ENCODE assay signal across 8 cellular contexts in genomic region chr10:77927343-77928256, GRCh38. TPM values are rescaled to one million over a fixed set of nuclear protein-coding genes. Genes with fewer than 3 reads are reported as not detected.
DNase-seq lines count a peak whose midpoint lies in the region; ATAC-seq, FAIRE-seq and TF ChIP-seq lines count a peak whose summit lies in the region.

No MANE protein-coding gene starts in this region.

- no peak for FAIRE-seq in GM12891 (lab: Jason Lieb, UNC)

- TF ChIP-seq CTCF in adrenal gland (IDR thresholded peaks at IDR 0.05), result peak in 1 of 6 experiments; percentile 1
- TF ChIP-seq CTCF in liver (IDR thresholded peaks at IDR 0.05; ENCODE audit: low read depth, low read length, missing input control), result no peak
- TF ChIP-seq CTCF in thoracic aorta (IDR thresholded peaks at IDR 0.05), result no peak

- no peak for ATAC-seq in thoracic aorta (ENCODE audit: insufficient number of reproducible peaks, low FRiP score, low read depth)
- ATAC-seq in HG03457 (IDR thresholded peaks at IDR 0.05; ENCODE audit: unreplicated experiment), result no peak
- ATAC-seq in GM18909 (IDR thresholded peaks at IDR 0.05; ENCODE audit: poor library complexity, unreplicated experiment), result no peak

- no peaks in the 10 kb centered on the region for H3K36me3 Mint-ChIP-seq in activated CD4-positive, alpha-beta T cell treated with anti-CD3 and anti-CD28 coated beads, Interleukin-2, amount 10 ng/mL, durations not matched to agents 24 days and 14 days (ENCODE audit: low read depth)

- DNase-seq in activated CD4-positive, alpha-beta T cell treated with anti-CD3 and anti-CD28 coated beads, Interleukin-2, amount 10 ng/mL, durations not matched to agents 24 days and 14 days, result peak; percentile 56
- no peak for DNase-seq in activated CD4-positive, alpha-beta T cell treated with anti-CD3 and anti-CD28 coated beads for 4 hours
- DNase-seq in adrenal gland (no peak), thoracic aorta (ENCODE audit: low spot score) (no peak), GM12891 (ENCODE audit: insufficient read length, low spot score) (no peak)

- peak overlapping the region; percentile 65 for H3K4me3 Mint-ChIP-seq in activated CD4-positive, alpha-beta T cell treated with anti-CD3 and anti-CD28 coated beads, Interleukin-2, amount 10 ng/mL, durations not matched to agents 24 days and 14 days

- H3K4me1 Mint-ChIP-seq in activated CD4-positive, alpha-beta T cell treated with anti-CD3 and anti-CD28 coated beads, Interleukin-2, amount 10 ng/mL, durations not matched to agents 24 days and 14 days, result peaks cover 7% of the 10 kb centered on the region

- peaks cover 47% of the 10 kb centered on the region for H3K27me3 Mint-ChIP-seq in activated CD4-positive, alpha-beta T cell treated with anti-CD3 and anti-CD28 coated beads, Interleukin-2, amount 10 ng/mL, durations not matched to agents 24 days and 14 days

- H3K27me3 ChIP-seq in adrenal gland (no peaks in the 10 kb centered on the region), liver (ENCODE audit: control insufficient read depth in 4 of 4, insufficient read depth in 4 of 4, low read length in 3 of 4) (no peaks in the 10 kb centered on the region), thoracic aorta (replicated peaks; ENCODE audit: insufficient read depth) (no peaks in the 10 kb centered on the region)

- H3K36me3 ChIP-seq in adrenal gland (replicated peaks in 1 of 2) (no peaks in the 10 kb centered on the region), liver (ENCODE audit: control insufficient read depth in 4 of 4, insufficient read depth in 3 of 4, low read depth in 1 of 4, low read length in 3 of 4) (no peaks in the 10 kb centered on the region), thoracic aorta (no peaks in the 10 kb centered on the region)

- H3K9me3 ChIP-seq in adrenal gland (replicated peaks in 1 of 3) (no peaks in the 10 kb centered on the region), liver (ENCODE audit: control insufficient read depth in 4 of 4, low read length in 3 of 4) (no peaks in the 10 kb centered on the region), thoracic aorta (no peaks in the 10 kb centered on the region)

- H3K9ac ChIP-seq in liver (ENCODE audit: low read depth in 1 of 2, low read length in 2 of 2), result no peak overlapping the region

- H3K4me3 ChIP-seq in adrenal gland, result peak overlapping the region in 3 of 4 donors; percentile 28 to 92 (median 31)
- peak overlapping the region in 2 of 3 donors; percentile 18 to 93 for H3K4me3 ChIP-seq in liver (ENCODE audit: low read depth in 1 of 3, low read length in 3 of 3)
- H3K4me3 ChIP-seq in thoracic aorta, result peak overlapping the region; percentile 92

- TF ChIP-seq RAD21 in liver (IDR thresholded peaks at IDR 0.05), result no peak

- intact Hi-C loops in activated CD4-positive, alpha-beta T cell treated with anti-CD3 and anti-CD28 coated beads, Interleukin-2, amount 10 ng/mL, durations not matched to agents 24 days and 14 days (cut with micrococcal nuclease), result loop anchor here (2.0 kb wide), 1 partner anchor 81 kb away; no protein-coding TSS in a partner anchor
- intact Hi-C loops in adrenal gland (cut with DNase I), result loop anchor here in 1 of 2 donors (5.0 to 10.0 kb wide), 2 partner anchors 50 to 83 kb away; no protein-coding TSS in a partner anchor

- WGBS in adrenal gland, 4 donors, result 35 to 53% (median 39%) methylated on average over 19 to 20 of the region's 20 CpGs
- WGBS in liver, result 38% methylated on average over 20 of the region's 20 CpGs

- H3K9me3 Mint-ChIP-seq in activated CD4-positive, alpha-beta T cell treated with anti-CD3 and anti-CD28 coated beads, Interleukin-2, amount 10 ng/mL, durations not matched to agents 24 days and 14 days, result no peaks in the 10 kb centered on the region

- H3K27ac ChIP-seq in adrenal gland, result peak overlapping the region in 4 of 5 donors; percentile 10 to 90 (median 85)
- no peak overlapping the region for H3K27ac ChIP-seq in liver (ENCODE audit: low read depth in 1 of 2, low read length in 2 of 2)
- H3K27ac ChIP-seq in thoracic aorta, result peak overlapping the region; percentile 65 to 81

- peaks cover 26 to 36% of the 10 kb centered on the region in 2 donors for H3K4me1 ChIP-seq in adrenal gland (replicated peaks in 1 of 2)
- H3K4me1 ChIP-seq in liver (ENCODE audit: control insufficient read depth in 4 of 4, insufficient read depth in 4 of 4, low read length in 3 of 4), result peaks cover 8 to 21% (median 15%) of the 10 kb centered on the region in 4 donors
- H3K4me1 ChIP-seq in thoracic aorta (ENCODE audit: control insufficient read depth in 1 of 2, low read depth in 2 of 2), result peaks cover 15 to 36% of the 10 kb centered on the region in 2 donors

- TF ChIP-seq POLR2A in adrenal gland (IDR thresholded peaks at IDR 0.05), result no peak
- no peak for TF ChIP-seq POLR2A in GM12891 (IDR thresholded peaks at IDR 0.05; ENCODE audit: low read depth, low read length)

- H3K27ac Mint-ChIP-seq in activated CD4-positive, alpha-beta T cell treated with anti-CD3 and anti-CD28 coated beads, Interleukin-2, amount 10 ng/mL, durations not matched to agents 24 days and 14 days, result peak overlapping the region; percentile 58

TF ChIP-seq in liver, 16 proteins besides CTCF, POLR2A, EP300 and RAD21:
- no peak for TF ChIP-seq EGR1 (IDR thresholded peaks at IDR 0.05; ENCODE audit: low read depth in 2 of 2)
- no peak for TF ChIP-seq JUND (IDR thresholded peaks at IDR 0.05)
- no peak for TF ChIP-seq GABPA (IDR thresholded peaks at IDR 0.05 in 1 of 2, conservative IDR thresholded peaks at IDR 0.05 in 1 of 2)
- TF ChIP-seq ATF3 (IDR thresholded peaks at IDR 0.05), result no peak
- TF ChIP-seq ZBTB33 (IDR thresholded peaks at IDR 0.05), result no peak

TF ChIP-seq in GM12891, 5 proteins besides CTCF, POLR2A, EP300 and RAD21:
- no peak for TF ChIP-seq TAF1 (IDR thresholded peaks at IDR 0.05; ENCODE audit: low read depth, low read length)
- TF ChIP-seq POU2F2 (IDR thresholded peaks at IDR 0.05; ENCODE audit: low read depth, low read length), result no peak
- TF ChIP-seq SPI1 (IDR thresholded peaks at IDR 0.05; ENCODE audit: low read depth, low read length), result no peak
- no peak for TF ChIP-seq POLR2AphosphoS5 (IDR thresholded peaks at IDR 0.05; ENCODE audit: low read depth, low read length)
- TF ChIP-seq PAX5 (IDR thresholded peaks at IDR 0.05; ENCODE audit: insufficient read depth, low read length, severe bottlenecking), result no peak

RNA-seq across cellular contexts. Expression of gene DLG5, which starts 1.0 kb away (rescaled TPM):
- 5.2 and 5.4 TPM in 2 replicates for total RNA-seq in activated CD4-positive, alpha-beta T cell treated with anti-CD3 and anti-CD28 coated beads, Interleukin-2, amount 10 ng/mL, durations not matched to agents 24 days and 14 days
- 100 to 1,000 TPM in 6 of 8 donors, 10 to 100 TPM in 2; 81.8 to 175 (median 125) TPM for total RNA-seq in adrenal gland
- polyA plus RNA-seq in adrenal gland, result 10 to 100 TPM; 39.6 to 94.4 (median 88.6) TPM
- total RNA-seq in liver, result 1 to 10 TPM; 5.4 to 7.1 TPM
- polyA plus RNA-seq in liver, result 1 to 10 TPM; 1.2 to 3.7 TPM
- total RNA-seq in thoracic aorta, result 10 to 100 TPM; 36.4 to 79.6 TPM
- polyA plus RNA-seq in GM12891 (2012; ENCODE audit: low read depth, missing spikeins), result 1.7 TPM

Comparison
In these comparisons a context has a peak if more than half of its experiments do, and no peak if none do; other contexts are left out.
1. H3K27ac ChIP-seq: peak in adrenal gland (4 of 5) and thoracic aorta (2 of 2); none in liver (0 of 2).
2. H3K4me3 ChIP-seq: peak in every context shown above with its lines; median percentile 92 in thoracic aorta; 56 in liver; 31 in adrenal gland.